ENCODE assay signal across 17 cellular contexts in genomic region chr3:59401924-59402323, GRCh38.
"Had no signal": no experiment of that assay in that cellular context is flagged by ENCODE, and none has a peak within 500 bp of the region (broad histone marks: within the 10 kb centered on the region; RNA-seq: fewer than 3 reads in every experiment).

No MANE protein-coding gene starts in this region.

- H3K27me3 ChIP-seq: brain microvascular endothelial cell, dorsolateral prefrontal cortex, tibial artery had no signal

- H3K9me3 Mint-ChIP-seq: activated T-cell treated with anti-CD3 and anti-CD28 coated beads, Interleukin-2, amount 50 U/mL, for 72 hours; memory B cell had no signal

- H3K36me3 Mint-ChIP-seq: immature natural killer cell, memory B cell had no signal

- DNase-seq: activated CD4-positive, alpha-beta T cell treated with anti-CD3 and anti-CD28 coated beads, Interleukin-2, amount 10 ng/mL, durations not matched to agents 7 days and 5 days; activated CD4-positive, CD25-positive, alpha-beta regulatory T cell; activated effector memory CD4-positive, alpha-beta T cell treated with anti-CD3 and anti-CD28 coated beads, Interleukin-2, amount 50 U/mL, for 16 hours; activated naive CD4-positive, alpha-beta T cell treated with anti-CD3 and anti-CD28 coated beads, Interleukin-2, amount 50 U/mL, for 16 hours; activated T-cell treated with anti-CD3 and anti-CD28 coated beads, Interleukin-2, amount 50 U/mL, for 72 hours; aorta; brain microvascular endothelial cell; central memory CD4-positive, alpha-beta T cell; dorsolateral prefrontal cortex; immature natural killer cell; kidney glomerular epithelial cell; left ventricle myocardium superior; stimulated activated CD4-positive, alpha-beta T cell treated with anti-CD3 and anti-CD28 coated beads, Interleukin-2, amount 100 ng/mL, for 24 hours; stimulated activated naive CD8-positive, alpha-beta T cell treated with anti-CD3 and anti-CD28 coated beads, Interleukin-15, Interleukin-2, amounts not matched to agents 100 U/mL and 50 U/mL, for 24 hours; substantia nigra; tibial artery had no signal

- ATAC-seq: activated T-cell treated with anti-CD3 and anti-CD28 coated beads, Interleukin-2, amount 50 U/mL, for 72 hours; left ventricle myocardium superior; stimulated activated naive CD8-positive, alpha-beta T cell treated with anti-CD3 and anti-CD28 coated beads, Interleukin-15, Interleukin-2, amounts not matched to agents 100 U/mL and 50 U/mL, for 24 hours had no signal

- H3K27ac ChIP-seq: brain microvascular endothelial cell, dorsolateral prefrontal cortex, tibial artery had no signal

- H3K27ac Mint-ChIP-seq: activated CD4-positive, alpha-beta T cell treated with anti-CD3 and anti-CD28 coated beads, Interleukin-2, amount 10 ng/mL, durations not matched to agents 7 days and 5 days; activated T-cell treated with anti-CD3 and anti-CD28 coated beads, Interleukin-2, amount 50 U/mL, for 72 hours; immature natural killer cell; memory B cell had no signal

- H3K4me3 ChIP-seq: dorsolateral prefrontal cortex, tibial artery had no signal

- H3K4me1 ChIP-seq: tibial artery had no signal

- H3K4me1 Mint-ChIP-seq: immature natural killer cell had no signal

- H3K9me3 ChIP-seq: tibial artery had no signal

- H3K4me3 Mint-ChIP-seq: activated CD4-positive, alpha-beta T cell treated with anti-CD3 and anti-CD28 coated beads, Interleukin-2, amount 10 ng/mL, durations not matched to agents 7 days and 5 days; activated T-cell treated with anti-CD3 and anti-CD28 coated beads, Interleukin-2, amount 50 U/mL, for 72 hours; immature natural killer cell; memory B cell had no signal

- H3K27me3 Mint-ChIP-seq: activated CD4-positive, alpha-beta T cell treated with anti-CD3 and anti-CD28 coated beads, Interleukin-2, amount 10 ng/mL, durations not matched to agents 7 days and 5 days; memory B cell had no signal
